1 cellular context compared by ENCODE assay signal in genomic region chr5:10527281-10527950, GRCh38.
TF ChIP-seq lines count a peak whose summit lies in the region.

No MANE protein-coding gene starts in this region.

TF ChIP-seq in GM12878, 131 proteins besides CTCF, POLR2A, EP300 and RAD21:
- TF ChIP-seq ZBTB4 (CRISPR knock-in tag; IDR thresholded peaks at IDR 0.05) (no peak), RBBP5 (conservative IDR thresholded peaks at IDR 0.05) (no peak), ZNF24 (IDR thresholded peaks at IDR 0.05) (no peak), BCL3 (IDR thresholded peaks at IDR 0.05; ENCODE audit: borderline replicate concordance, insufficient read depth, low read depth, low read length, poor library complexity, severe bottlenecking) (peak; percentile 51), PBX3 (IDR thresholded peaks at IDR 0.05; ENCODE audit: insufficient replicate concordance, low read depth, low read length) (peak; percentile 26)
